In the genomic region with DNA sequence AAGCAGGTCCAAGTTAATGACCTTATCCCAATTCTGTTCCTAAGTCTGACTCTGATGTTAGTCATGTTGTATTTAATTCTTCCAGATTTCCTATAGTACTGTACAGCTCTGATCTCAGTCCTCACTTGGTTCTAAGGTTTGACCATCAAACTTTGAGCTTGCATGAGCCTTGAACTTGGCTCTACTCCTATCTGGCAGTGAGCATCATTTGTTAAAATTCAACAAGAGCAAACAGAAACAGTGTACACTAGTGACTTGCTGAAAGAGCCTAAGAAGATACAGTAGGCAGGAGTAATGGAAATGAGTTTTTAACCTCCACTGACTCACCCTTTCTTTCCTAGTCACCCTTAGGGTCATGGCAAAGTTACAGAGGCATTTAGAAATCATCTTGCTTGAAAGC, we compare ENCODE assay signal across 13 cellular contexts.
DNase-seq lines count a peak whose midpoint lies in the region; ATAC-seq, FAIRE-seq and TF ChIP-seq lines count a peak whose summit lies in the region.
"Had no signal": no experiment of that assay in that cellular context is flagged by ENCODE, and none has a peak within 500 bp of the region (broad histone marks: within the 10 kb centered on the region; RNA-seq: fewer than 3 reads in every experiment).

No MANE protein-coding gene starts in this region.

- no peak overlapping the region for H2AFZ ChIP-seq in IMR-90 (replicated peaks; ENCODE audit: low read length, poor library complexity)

- intact Hi-C loops in IMR-90 (cut with micrococcal nuclease), result no loop called here
- intact Hi-C loops in sciatic nerve (cut with DNase I), result no loop called here

- TF ChIP-seq CTCF in IMR-90 (conservative IDR thresholded peaks at IDR 0.05; ENCODE audit: low read depth, low read length) (no peak), chondrocyte (IDR thresholded peaks at IDR 0.05) (no peak), liver (IDR thresholded peaks at IDR 0.05; ENCODE audit: low read depth, low read length, missing input control) (no peak)

- no peak overlapping the region for H4K5ac ChIP-seq in IMR-90 (ENCODE audit: low read depth, low read length)

- CTCF ChIA-PET in IMR-90 (lab: Yijun Ruan, JAX), result interaction anchor here (0.7 kb wide), 1 partner anchor 9 kb away, joined by 4 read pairs; no protein-coding TSS in a partner anchor
- CTCF ChIA-PET in HEK293T (lab: Yijun Ruan, JAX), result no interaction called here

- H3K4me1 Mint-ChIP-seq in chondrocyte (ENCODE audit: low read depth), result peaks cover 7% of the 10 kb centered on the region

- ATAC-seq in IMR-90 (ENCODE audit: low read depth) (peak; percentile 67), sciatic nerve (no peak)
- ATAC-seq: gastrocnemius medialis had no signal

- DNase-seq in EL (peak; percentile 47), IMR-90 (peak; percentile 44), chondrocyte (ENCODE audit: low spot score) (no peak), HEK293T (ENCODE audit: extremely low spot score) (no peak), sciatic nerve (ENCODE audit: low spot score) (no peak), GF-D8 (lab: John Stamatoyannopoulos, UW) (no peak), HTR-8/SVneo (ENCODE audit: insufficient read length, low spot score) (no peak)
- DNase-seq: activated CD8-positive, alpha-beta memory T cell treated with anti-CD3 and anti-CD28 coated beads, Interleukin-2, amount 50 U/mL, for 4 hours; CD8-positive, alpha-beta memory T cell; gastrocnemius medialis; H9 had no signal

- no peak overlapping the region for H3K4me3 ChIP-seq in IMR-90 (ENCODE audit: insufficient read depth, low read depth, low read length)
- no peak overlapping the region for H3K4me3 ChIP-seq in liver (ENCODE audit: low read depth in 1 of 3, low read length in 3 of 3)
- H3K4me3 ChIP-seq: gastrocnemius medialis had no signal

- no peak overlapping the region for H3K18ac ChIP-seq in IMR-90 (ENCODE audit: low read depth, low read length)

- in situ Hi-C loops in IMR-90 (cut with MboI; ENCODE audit: low sequenced_read_pairs), result no loop called here

- FAIRE-seq in HTR-8/SVneo (lab: Jason Lieb, UNC), result no peak
- FAIRE-seq: islet of Langerhans had no signal

- no peaks in the 10 kb centered on the region for H3K27me3 ChIP-seq in IMR-90 (ENCODE audit: control insufficient read depth, insufficient read depth, low read length)
- no peaks in the 10 kb centered on the region for H3K27me3 ChIP-seq in liver (ENCODE audit: control insufficient read depth in 4 of 4, insufficient read depth in 4 of 4, low read length in 3 of 4)
- H3K27me3 ChIP-seq: gastrocnemius medialis had no signal

- H3K27ac ChIP-seq in IMR-90 (ENCODE audit: insufficient read depth, low read length) (no peak overlapping the region), liver (ENCODE audit: low read depth in 1 of 2, low read length in 2 of 2) (peak overlapping the region in 1 of 2 donors; percentile 59)
- H3K27ac ChIP-seq: gastrocnemius medialis had no signal

- no peaks in the 10 kb centered on the region for H3K36me3 ChIP-seq in IMR-90 (ENCODE audit: control insufficient read depth, insufficient read depth, low read length)
- H3K36me3 ChIP-seq in liver (ENCODE audit: control insufficient read depth in 4 of 4, insufficient read depth in 3 of 4, low read depth in 1 of 4, low read length in 3 of 4), result peaks cover 0 to 1% (median 0%) of the 10 kb centered on the region in 4 donors
- H3K36me3 ChIP-seq: gastrocnemius medialis had no signal

- no peak overlapping the region; the same call in 1 of the 2 replicates for H3K14ac ChIP-seq in IMR-90 (replicated peaks; ENCODE audit: low read depth, low read length)

- H3K9me3 ChIP-seq in IMR-90 (ENCODE audit: control insufficient read depth, insufficient read depth, low read length), result no peaks in the 10 kb centered on the region
- H3K9me3 ChIP-seq in liver (ENCODE audit: control insufficient read depth in 4 of 4, low read length in 3 of 4), result no peaks in the 10 kb centered on the region
- H3K9me3 ChIP-seq: gastrocnemius medialis had no signal

- H3K79me1 ChIP-seq in IMR-90 (ENCODE audit: low read depth in 1 of 2, low read length in 2 of 2), result peaks cover 48 to 81% of the 10 kb centered on the region in 2 experiments

- H2BK5ac ChIP-seq in IMR-90 (ENCODE audit: low read depth, low read length, poor library complexity, severe bottlenecking), result no peak overlapping the region

- dilution Hi-C loops in IMR-90 (cut with HindIII; ENCODE audit: low sequenced_read_pairs, unreplicated experiment), result no loop called here

- peaks cover 23% of the 10 kb centered on the region; the same call in 1 of the 2 replicates for H4K20me1 ChIP-seq in IMR-90 (ENCODE audit: insufficient read depth, low read length)

- no TSS peak for BruUV-seq in IMR-90 (replicated peaks; lab: Mats Ljungman, UMichigan)

- no peak overlapping the region for H3K9ac ChIP-seq in IMR-90 (ENCODE audit: low read depth, low read length)
- peak overlapping the region in 1 of 2 donors; percentile 12 for H3K9ac ChIP-seq in liver (ENCODE audit: low read depth in 1 of 2, low read length in 2 of 2)

- H3K9me1 ChIP-seq in IMR-90 (ENCODE audit: insufficient read depth, low read length), result peaks cover 19% of the 10 kb centered on the region

- POLR2A ChIA-PET in IMR-90 (lab: Charles Lee; ENCODE audit: unreplicated experiment), result interaction anchor here (0.6 kb wide), 1 partner anchor 333 kb away, joined by 3 read pairs; no protein-coding TSS in a partner anchor
- POLR2A ChIA-PET in HEK293T (lab: Yijun Ruan, JAX), result no interaction called here

- H3K27ac Mint-ChIP-seq in chondrocyte (ENCODE audit: unreplicated experiment), result peak overlapping the region; percentile 47
- H3K27ac Mint-ChIP-seq: H9 had no signal

- no peak overlapping the region for H3K23ac ChIP-seq in IMR-90 (ENCODE audit: low read depth, low read length)

- peaks cover 2% of the 10 kb centered on the region for H3K4me1 ChIP-seq in IMR-90 (ENCODE audit: control insufficient read depth, insufficient read depth, low read length)
- peaks cover 13 to 39% (median 25%) of the 10 kb centered on the region in 4 donors for H3K4me1 ChIP-seq in liver (ENCODE audit: control insufficient read depth in 4 of 4, insufficient read depth in 4 of 4, low read length in 3 of 4)
- H3K4me1 ChIP-seq: gastrocnemius medialis had no signal

- no peak overlapping the region for H3K4me3 Mint-ChIP-seq in chondrocyte (ENCODE audit: unreplicated experiment)
- H3K4me3 Mint-ChIP-seq: CD8-positive, alpha-beta memory T cell; H9 had no signal

- H3K36me3 Mint-ChIP-seq in chondrocyte (ENCODE audit: low read depth), result no peaks in the 10 kb centered on the region

- no peak overlapping the region for H2BK20ac ChIP-seq in IMR-90 (ENCODE audit: low read depth, low read length)

- no peaks in the 10 kb centered on the region for H3K9me3 Mint-ChIP-seq in chondrocyte (ENCODE audit: low read depth)
- H3K9me3 Mint-ChIP-seq: CD8-positive, alpha-beta memory T cell; H9 had no signal

- no peak overlapping the region for H3K4me2 ChIP-seq in IMR-90 (ENCODE audit: low read depth, low read length)

- TF ChIP-seq RAD21 in IMR-90 (IDR thresholded peaks at IDR 0.05; ENCODE audit: low read length) (no peak), liver (IDR thresholded peaks at IDR 0.05) (peak; percentile 51 to 68)

- no peak overlapping the region for H2AK5ac ChIP-seq in IMR-90 (ENCODE audit: low read depth, low read length)

- H3K56ac ChIP-seq in IMR-90 (ENCODE audit: extremely low read depth, insufficient read depth, low read length), result no peak overlapping the region

- H4K91ac ChIP-seq in IMR-90 (ENCODE audit: insufficient read depth, low read depth, low read length), result no peak overlapping the region

- H2BK120ac ChIP-seq in IMR-90 (ENCODE audit: low read depth, low read length), result no peak overlapping the region

- H3K4ac ChIP-seq in IMR-90 (ENCODE audit: low read depth, low read length), result no peak overlapping the region

- no peak for TF ChIP-seq POLR2A in IMR-90 (IDR thresholded peaks at IDR 0.05; ENCODE audit: low read depth, low read length)

- no peak overlapping the region for H4K8ac ChIP-seq in IMR-90 (ENCODE audit: low read depth in 2 of 2, low read length in 2 of 2)

- no peaks in the 10 kb centered on the region for H3K27me3 Mint-ChIP-seq in chondrocyte (ENCODE audit: low read depth)
- H3K27me3 Mint-ChIP-seq: CD8-positive, alpha-beta memory T cell had no signal

- no peak overlapping the region for H2BK15ac ChIP-seq in IMR-90 (ENCODE audit: low read depth, low read length)

- H2AK9ac ChIP-seq in IMR-90 (replicated peaks; ENCODE audit: low read depth, low read length, poor library complexity), result no peak overlapping the region

TF ChIP-seq in IMR-90, 13 proteins besides CTCF, POLR2A, EP300 and RAD21 (continues in another document):
- TF ChIP-seq RFX5 (IDR thresholded peaks at IDR 0.05; ENCODE audit: low read depth, low read length), result no peak
- TF ChIP-seq CHD1 (IDR thresholded peaks at IDR 0.05; ENCODE audit: low read depth, low read length), result no peak
- TF ChIP-seq NFE2L2 (IDR thresholded peaks at IDR 0.05; ENCODE audit: low read depth, low read length), result no peak
- no peak for TF ChIP-seq BHLHE40 (IDR thresholded peaks at IDR 0.05; ENCODE audit: low read depth, low read length)
- no peak for TF ChIP-seq MAZ (IDR thresholded peaks at IDR 0.05; ENCODE audit: borderline replicate concordance, low read depth, low read length)

TF ChIP-seq in HEK293T, 16 proteins besides CTCF, POLR2A, EP300 and RAD21:
- TF ChIP-seq CTBP1 (IDR thresholded peaks at IDR 0.05; ENCODE audit: borderline replicate concordance), result no peak
- no peak for TF ChIP-seq FOXM1 (IDR thresholded peaks at IDR 0.05; ENCODE audit: borderline replicate concordance)
- TF ChIP-seq SP1 (IDR thresholded peaks at IDR 0.05), result no peak
- TF ChIP-seq FOXK2 (IDR thresholded peaks at IDR 0.05), result no peak
- TF ChIP-seq HDGF (IDR thresholded peaks at IDR 0.05; ENCODE audit: borderline replicate concordance), result no peak
- no peak for TF ChIP-seq NFRKB (IDR thresholded peaks at IDR 0.05)
- TF ChIP-seq ELF4 (IDR thresholded peaks at IDR 0.05), result no peak
- TF ChIP-seq TARDBP (IDR thresholded peaks at IDR 0.05), result no peak
- TF ChIP-seq BHLHE40 (IDR thresholded peaks at IDR 0.05; ENCODE audit: borderline replicate concordance), result no peak
- no peak for TF ChIP-seq LEF1 (IDR thresholded peaks at IDR 0.05; ENCODE audit: borderline replicate concordance)
- no peak for TF ChIP-seq L3MBTL2 (conservative IDR thresholded peaks at IDR 0.05)
- TF ChIP-seq ARNT (IDR thresholded peaks at IDR 0.05), result no peak
- TF ChIP-seq, protein P1, sequence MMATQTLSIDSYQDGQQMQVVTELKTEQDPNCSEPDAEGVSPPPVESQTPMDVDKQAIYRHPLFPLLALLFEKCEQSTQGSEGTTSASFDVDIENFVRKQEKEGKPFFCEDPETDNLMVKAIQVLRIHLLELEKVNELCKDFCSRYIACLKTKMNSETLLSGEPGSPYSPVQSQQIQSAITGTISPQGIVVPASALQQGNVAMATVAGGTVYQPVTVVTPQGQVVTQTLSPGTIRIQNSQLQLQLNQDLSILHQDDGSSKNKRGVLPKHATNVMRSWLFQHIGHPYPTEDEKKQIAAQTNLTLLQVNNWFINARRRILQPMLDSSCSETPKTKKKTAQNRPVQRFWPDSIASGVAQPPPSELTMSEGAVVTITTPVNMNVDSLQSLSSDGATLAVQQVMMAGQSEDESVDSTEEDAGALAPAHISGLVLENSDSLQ (IDR thresholded peaks at IDR 0.05), result no peak
- TF ChIP-seq ZNF384 (IDR thresholded peaks at IDR 0.05), result no peak
- TF ChIP-seq SUZ12 (IDR thresholded peaks at IDR 0.05), result no peak
- TF ChIP-seq FOXA1 (IDR thresholded peaks at IDR 0.05), result no peak

Comparison
In these comparisons a context has a peak if more than half of its experiments do, and no peak if none do; other contexts are left out.
1. DNase-seq: peak in EL (single experiment) and IMR-90 (single experiment); none in chondrocyte (single experiment), HEK293T (single experiment), sciatic nerve (single experiment), GF-D8 (single experiment) and HTR-8/SVneo (single experiment).